8 cellular contexts compared by ENCODE assay signal in the genomic region with DNA sequence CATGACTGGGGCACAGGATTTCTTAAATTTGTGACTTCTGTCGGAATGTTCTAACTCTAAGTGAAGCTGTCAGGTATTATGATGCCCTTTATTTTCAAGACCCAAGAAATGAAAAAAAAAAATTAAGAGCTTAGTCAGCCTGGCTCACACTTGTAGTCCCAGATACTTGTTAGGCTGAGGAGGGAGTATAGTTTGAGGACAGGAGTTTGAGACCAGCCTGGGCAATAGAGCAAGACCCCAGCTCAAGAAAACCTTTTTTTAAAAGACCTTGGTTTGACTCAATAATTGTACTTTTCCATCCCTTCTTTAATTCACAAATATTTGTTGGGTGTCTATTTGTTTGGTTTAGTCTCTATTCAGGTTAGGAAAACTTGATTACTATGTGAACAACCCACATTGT.
"Had no signal": no experiment of that assay in that cellular context is flagged by ENCODE, and none has a peak within 500 bp of the region (broad histone marks: within the 10 kb centered on the region; RNA-seq: fewer than 3 reads in every experiment).

No MANE protein-coding gene starts in this region.

- H3K4me3 ChIP-seq: GM12878 had no signal

- ATAC-seq: GM12878 had no signal

- DNase-seq: GDM1, GF-D8 had no signal

- FAIRE-seq: G401.6, GM12878, GM12891, GM12892, GM18507, GM19239 had no signal
